In genomic region chr15:87155771-87156170, GRCh38 we compare ENCODE assay signal across 25 cellular contexts.
"Had no signal": no experiment of that assay in that cellular context is flagged by ENCODE, and none has a peak within 500 bp of the region (broad histone marks: within the 10 kb centered on the region; RNA-seq: fewer than 3 reads in every experiment).

No MANE protein-coding gene starts in this region.

- H3K4me3 ChIP-seq: gastrocnemius medialis, upper lobe of left lung had no signal

- ATAC-seq: esophagus mucosa; gastrocnemius medialis; left ventricle myocardium superior; right cardiac atrium; stimulated activated naive CD8-positive, alpha-beta T cell treated with anti-CD3 and anti-CD28 coated beads, Interleukin-15, Interleukin-2, amounts not matched to agents 100 U/mL and 50 U/mL, for 24 hours; WTC11 had no signal

- H3K36me3 Mint-ChIP-seq: activated naive CD8-positive, alpha-beta T cell treated with anti-CD3 and anti-CD28 coated beads for 36 hours; WTC11 had no signal

- H3K9me3 ChIP-seq: gastrocnemius medialis, neutrophil, upper lobe of left lung had no signal

- DNase-seq: activated CD4-positive, alpha-beta T cell treated with anti-CD3 and anti-CD28 coated beads, Interleukin-2, amount 50 U/mL, for 4 hours; activated CD8-positive, alpha-beta memory T cell treated with anti-CD3 and anti-CD28 coated beads for 24 hours; activated CD8-positive, alpha-beta memory T cell treated with anti-CD3 and anti-CD28 coated beads, Interleukin-2, amount 50 U/mL, for 4 hours; activated naive CD4-positive, alpha-beta T cell treated with Interleukin-2 at 50 U/mL for 16 hours; activated naive CD8-positive, alpha-beta T cell treated with anti-CD3 and anti-CD28 coated beads for 36 hours; activated T-cell treated with anti-CD3 and anti-CD28 coated beads, Interleukin-2, amount 50 U/mL, for 24 hours; amniotic stem cell; dermis blood vessel endothelial cell; effector CD8-positive, alpha-beta T cell; gastrocnemius medialis; head of caudate nucleus; hypothalamus; left ventricle myocardium superior; right cardiac atrium; stimulated activated CD4-positive, alpha-beta T cell treated with anti-CD3 and anti-CD28 coated beads, Interleukin-12 subunit alpha, Interleukin-12 subunit beta, amount 100 ng/mL, for 4 hours; stimulated activated CD4-positive, alpha-beta T cell treated with anti-CD3 and anti-CD28 coated beads, Interleukin-4, amount 100 ng/mL, for 4 hours; stimulated activated naive CD8-positive, alpha-beta T cell treated with anti-CD3 and anti-CD28 coated beads, Interleukin-15, Interleukin-2, amounts not matched to agents 100 U/mL and 50 U/mL, for 24 hours; T-helper 9 cell; upper lobe of left lung had no signal

- H3K4me1 Mint-ChIP-seq: activated naive CD8-positive, alpha-beta T cell treated with anti-CD3 and anti-CD28 coated beads for 36 hours; nephron; WTC11 had no signal

- H3K4me3 Mint-ChIP-seq: activated naive CD8-positive, alpha-beta T cell treated with anti-CD3 and anti-CD28 coated beads for 36 hours; activated T-cell treated with anti-CD3 and anti-CD28 coated beads, Interleukin-2, amount 50 U/mL, for 24 hours; nephron; WTC11 had no signal

- H3K79me2 ChIP-seq: parathyroid adenoma had no signal

- H3K36me3 ChIP-seq: gastrocnemius medialis, neutrophil, upper lobe of left lung had no signal

- H3K4me1 ChIP-seq: gastrocnemius medialis, parathyroid adenoma, upper lobe of left lung had no signal

- H2AFZ ChIP-seq: parathyroid adenoma had no signal

- H3K27ac Mint-ChIP-seq: activated naive CD8-positive, alpha-beta T cell treated with anti-CD3 and anti-CD28 coated beads for 36 hours; activated T-cell treated with anti-CD3 and anti-CD28 coated beads, Interleukin-2, amount 50 U/mL, for 24 hours; activated T-helper 2 cell treated with anti-CD3 and anti-CD28 coated beads, Interferon-gamma antibody, Interleukin-2, Interleukin-4, amounts not matched to agents 10 μg/mL and 5 μg/mL and 100 μg/mL, durations not matched to agents 14 hours and 24 hours and 36 hours; nephron; WTC11 had no signal

- H3K27me3 ChIP-seq: gastrocnemius medialis, neutrophil, upper lobe of left lung had no signal

- H3K27ac ChIP-seq: gastrocnemius medialis, neutrophil, parathyroid adenoma, upper lobe of left lung had no signal
